39 cellular contexts compared by ENCODE assay signal in the genomic region with DNA sequence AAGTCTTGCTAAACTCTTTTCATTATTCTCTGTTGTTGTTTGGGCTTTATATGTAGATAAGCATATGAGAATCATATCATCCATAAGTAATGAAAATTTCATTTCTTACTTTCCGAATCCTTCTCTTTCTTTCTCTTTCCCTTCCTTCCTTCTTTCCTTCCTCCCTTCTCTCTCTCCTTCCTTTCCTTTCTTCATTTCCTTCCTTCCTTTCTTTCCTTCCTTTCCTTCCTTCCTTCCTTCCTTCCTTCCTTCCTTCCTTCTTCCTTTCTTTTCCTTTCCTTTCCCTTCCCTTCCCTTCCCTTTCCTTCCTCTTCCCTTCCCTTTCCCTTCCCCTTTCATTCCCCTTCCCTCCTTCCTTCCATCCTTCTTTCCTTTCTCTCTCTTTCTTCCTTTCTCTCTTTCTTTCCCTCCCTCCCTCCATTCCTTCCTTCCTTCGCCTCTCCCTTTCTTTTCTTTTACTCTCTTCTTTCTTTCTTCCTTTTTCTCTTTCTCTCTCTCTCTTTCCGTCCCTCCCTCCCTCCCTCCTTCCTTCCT.
"Had no signal": no experiment of that assay in that cellular context is flagged by ENCODE, and none has a peak within 500 bp of the region (broad histone marks: within the 10 kb centered on the region; RNA-seq: fewer than 3 reads in every experiment).

No MANE protein-coding gene starts in this region.

- H3K4me3 Mint-ChIP-seq: activated CD4-positive, alpha-beta memory T cell treated with anti-CD3 and anti-CD28 coated beads, Interleukin-2, amount 10 ng/mL, durations not matched to agents 7 days and 5 days; activated CD4-positive, alpha-beta T cell treated with anti-CD3 and anti-CD28 coated beads for 36 hours; activated CD4-positive, alpha-beta T cell treated with anti-CD3 and anti-CD28 coated beads, Interleukin-2, amount 10 ng/mL, durations not matched to agents 7 days and 5 days; activated CD8-positive, alpha-beta memory T cell treated with anti-CD3 and anti-CD28 coated beads, Interleukin-2, amount 10 ng/mL, durations not matched to agents 7 days and 5 days; activated CD8-positive, alpha-beta T cell treated with anti-CD3 and anti-CD28 coated beads, Interleukin-2, amount 10 ng/mL, durations not matched to agents 7 days and 5 days; activated naive CD4-positive, alpha-beta T cell treated with anti-CD3 and anti-CD28 coated beads, Interleukin-2, amount 10 ng/mL, durations not matched to agents 7 days and 5 days; activated naive CD4-positive, alpha-beta T cell treated with anti-CD3 and anti-CD28 coated beads, Interleukin-2, amount 50 U/mL, for 24 hours; activated naive CD8-positive, alpha-beta T cell; activated naive CD8-positive, alpha-beta T cell treated with anti-CD3 and anti-CD28 coated beads, Interleukin-2, amount 10 ng/mL, durations not matched to agents 7 days and 5 days; activated naive CD8-positive, alpha-beta T cell treated with anti-CD3 and anti-CD28 coated beads, Interleukin-2, amount 50 U/mL, for 24 hours; activated T-cell treated with anti-CD3 and anti-CD28 coated beads, Interleukin-2, amount 50 U/mL, for 24 hours; brain; central memory CD8-positive, alpha-beta T cell; T-helper 1 cell treated with Interleukin-12 subunit alpha and Interleukin-12 subunit beta and Interleukin-4 antibody, amounts not matched to agents 30 μg/mL and 1 μg/mL, for 36 hours; T-helper 2 cell treated with Interferon-gamma antibody and Interleukin-4, amounts not matched to agents 5 μg/mL and 100 μg/mL, for 36 hours had no signal

- H3K9me3 Mint-ChIP-seq: activated CD4-positive, alpha-beta memory T cell treated with anti-CD3 and anti-CD28 coated beads, Interleukin-2, amount 10 ng/mL, durations not matched to agents 7 days and 5 days; activated T-helper 2 cell treated with anti-CD3 and anti-CD28 coated beads, Interferon-gamma antibody, Interleukin-2, Interleukin-4, amounts not matched to agents 10 μg/mL and 5 μg/mL and 100 μg/mL, durations not matched to agents 14 hours and 24 hours and 36 hours had no signal

- H3K27ac Mint-ChIP-seq: activated CD4-positive, alpha-beta memory T cell treated with anti-CD3 and anti-CD28 coated beads, Interleukin-2, amount 10 ng/mL, durations not matched to agents 7 days and 5 days; activated CD4-positive, alpha-beta T cell treated with anti-CD3 and anti-CD28 coated beads for 36 hours; activated CD4-positive, alpha-beta T cell treated with anti-CD3 and anti-CD28 coated beads, Interleukin-2, amount 10 ng/mL, durations not matched to agents 7 days and 5 days; activated CD8-positive, alpha-beta memory T cell treated with anti-CD3 and anti-CD28 coated beads, Interleukin-2, amount 10 ng/mL, durations not matched to agents 7 days and 5 days; activated CD8-positive, alpha-beta T cell treated with anti-CD3 and anti-CD28 coated beads, Interleukin-2, amount 10 ng/mL, durations not matched to agents 7 days and 5 days; activated naive CD4-positive, alpha-beta T cell treated with anti-CD3 and anti-CD28 coated beads, Interleukin-2, amount 10 ng/mL, durations not matched to agents 7 days and 5 days; activated naive CD4-positive, alpha-beta T cell treated with anti-CD3 and anti-CD28 coated beads, Interleukin-2, amount 50 U/mL, for 24 hours; activated naive CD8-positive, alpha-beta T cell; activated naive CD8-positive, alpha-beta T cell treated with anti-CD3 and anti-CD28 coated beads, Interleukin-2, amount 10 ng/mL, durations not matched to agents 7 days and 5 days; activated naive CD8-positive, alpha-beta T cell treated with anti-CD3 and anti-CD28 coated beads, Interleukin-2, amount 50 U/mL, for 24 hours; activated T-cell treated with anti-CD3 and anti-CD28 coated beads, Interleukin-2, amount 50 U/mL, for 24 hours; activated T-helper 2 cell treated with anti-CD3 and anti-CD28 coated beads, Interferon-gamma antibody, Interleukin-2, Interleukin-4, amounts not matched to agents 10 μg/mL and 5 μg/mL and 100 μg/mL, durations not matched to agents 14 hours and 24 hours and 36 hours; brain; T-helper 1 cell treated with Interleukin-12 subunit alpha and Interleukin-12 subunit beta and Interleukin-4 antibody, amounts not matched to agents 30 μg/mL and 1 μg/mL, for 36 hours; T-helper 2 cell treated with Interferon-gamma antibody and Interleukin-4, amounts not matched to agents 5 μg/mL and 100 μg/mL, for 36 hours had no signal

- H3K4me3 ChIP-seq: ascending aorta, cardiac muscle cell had no signal

- DNase-seq: activated CD4-positive, alpha-beta memory T cell treated with anti-CD3 and anti-CD28 coated beads, Interleukin-2, amount 10 ng/mL, durations not matched to agents 7 days and 5 days; activated CD4-positive, alpha-beta T cell treated with anti-CD3 and anti-CD28 coated beads for 1 hour; activated CD4-positive, alpha-beta T cell treated with anti-CD3 and anti-CD28 coated beads for 36 hours; activated CD4-positive, alpha-beta T cell treated with anti-CD3 and anti-CD28 coated beads for 48 hours; activated CD4-positive, alpha-beta T cell treated with anti-CD3 and anti-CD28 coated beads, Interleukin-2, amount 10 ng/mL, durations not matched to agents 7 days and 5 days; activated CD4-positive, alpha-beta T cell treated with anti-CD3 and anti-CD28 coated beads, Interleukin-2, amount 50 U/mL, for 48 hours; activated CD4-positive, CD25-positive, alpha-beta regulatory T cell; activated CD8-positive, alpha-beta memory T cell treated with anti-CD3 and anti-CD28 coated beads for 24 hours; activated CD8-positive, alpha-beta memory T cell treated with anti-CD3 and anti-CD28 coated beads, Interleukin-2, amount 10 ng/mL, durations not matched to agents 7 days and 5 days; activated CD8-positive, alpha-beta memory T cell treated with anti-CD3 and anti-CD28 coated beads, Interleukin-2, amount 50 U/mL, for 48 hours; activated CD8-positive, alpha-beta T cell treated with anti-CD3 and anti-CD28 coated beads, Interleukin-2, amount 10 ng/mL, durations not matched to agents 7 days and 5 days; activated effector memory CD4-positive, alpha-beta T cell treated with Interleukin-2 at 50 U/mL for 16 hours; activated gamma-delta T cell; activated naive CD4-positive, alpha-beta T cell treated with anti-CD3 and anti-CD28 coated beads, Interleukin-2, amount 10 ng/mL, durations not matched to agents 7 days and 5 days; activated naive CD4-positive, alpha-beta T cell treated with Interleukin-2 at 50 U/mL for 16 hours; activated naive CD8-positive, alpha-beta T cell treated with anti-CD3 and anti-CD28 coated beads, Interleukin-2, amount 10 ng/mL, durations not matched to agents 7 days and 5 days; activated naive CD8-positive, alpha-beta T cell treated with anti-CD3 and anti-CD28 coated beads, Interleukin-2, amount 50 U/mL, for 24 hours; activated T-cell treated with anti-CD3 and anti-CD28 coated beads, Interleukin-2, amount 50 U/mL, for 24 hours; activated T-cell treated with anti-CD3 and anti-CD28 coated beads, Interleukin-2, amount 50 U/mL, for 48 hours; amygdala; anterior cingulate cortex; caudate nucleus; cerebellar nuclear complex; T-helper 1 cell; T-helper 2 cell; T-helper 9 cell had no signal

- FAIRE-seq: bronchial epithelial cell, TTC549 had no signal

- H3K36me3 ChIP-seq: ascending aorta, cardiac muscle cell had no signal

- H3K27me3 Mint-ChIP-seq: activated naive CD4-positive, alpha-beta T cell treated with anti-CD3 and anti-CD28 coated beads, Interleukin-2, amount 10 ng/mL, durations not matched to agents 7 days and 5 days; brain had no signal

- H3K4me1 ChIP-seq: ascending aorta had no signal

- H3K4me1 Mint-ChIP-seq: activated CD4-positive, alpha-beta memory T cell treated with anti-CD3 and anti-CD28 coated beads, Interleukin-2, amount 10 ng/mL, durations not matched to agents 7 days and 5 days; activated CD4-positive, alpha-beta T cell treated with anti-CD3 and anti-CD28 coated beads for 36 hours; activated CD4-positive, alpha-beta T cell treated with anti-CD3 and anti-CD28 coated beads, Interleukin-2, amount 10 ng/mL, durations not matched to agents 7 days and 5 days; activated CD8-positive, alpha-beta memory T cell treated with anti-CD3 and anti-CD28 coated beads, Interleukin-2, amount 10 ng/mL, durations not matched to agents 7 days and 5 days; activated naive CD4-positive, alpha-beta T cell treated with anti-CD3 and anti-CD28 coated beads, Interleukin-2, amount 10 ng/mL, durations not matched to agents 7 days and 5 days; activated naive CD4-positive, alpha-beta T cell treated with anti-CD3 and anti-CD28 coated beads, Interleukin-2, amount 50 U/mL, for 24 hours; activated naive CD8-positive, alpha-beta T cell treated with anti-CD3 and anti-CD28 coated beads, Interleukin-2, amount 10 ng/mL, durations not matched to agents 7 days and 5 days; activated naive CD8-positive, alpha-beta T cell treated with anti-CD3 and anti-CD28 coated beads, Interleukin-2, amount 50 U/mL, for 24 hours; brain; central memory CD8-positive, alpha-beta T cell had no signal

- H3K27ac ChIP-seq: ascending aorta, cardiac muscle cell, VCaP had no signal

- H3K27me3 ChIP-seq: ascending aorta, cardiac muscle cell had no signal

- ATAC-seq: activated CD4-positive, alpha-beta T cell treated with anti-CD3 and anti-CD28 coated beads for 36 hours; activated CD4-positive, CD25-positive, alpha-beta regulatory T cell treated with anti-CD3 and anti-CD28 coated beads, Interleukin-2, amount 50 U/mL, for 24 hours; activated CD8-positive, alpha-beta memory T cell treated with anti-CD3 and anti-CD28 coated beads, Interleukin-2, amount 10 ng/mL, durations not matched to agents 7 days and 5 days; activated CD8-positive, alpha-beta T cell treated with anti-CD3 and anti-CD28 coated beads, Interleukin-2, amount 10 ng/mL, durations not matched to agents 7 days and 5 days; activated naive CD8-positive, alpha-beta T cell treated with anti-CD3 and anti-CD28 coated beads, Interleukin-2, amount 50 U/mL, for 24 hours had no signal
